8 cellular contexts compared by ENCODE assay signal in the genomic region with DNA sequence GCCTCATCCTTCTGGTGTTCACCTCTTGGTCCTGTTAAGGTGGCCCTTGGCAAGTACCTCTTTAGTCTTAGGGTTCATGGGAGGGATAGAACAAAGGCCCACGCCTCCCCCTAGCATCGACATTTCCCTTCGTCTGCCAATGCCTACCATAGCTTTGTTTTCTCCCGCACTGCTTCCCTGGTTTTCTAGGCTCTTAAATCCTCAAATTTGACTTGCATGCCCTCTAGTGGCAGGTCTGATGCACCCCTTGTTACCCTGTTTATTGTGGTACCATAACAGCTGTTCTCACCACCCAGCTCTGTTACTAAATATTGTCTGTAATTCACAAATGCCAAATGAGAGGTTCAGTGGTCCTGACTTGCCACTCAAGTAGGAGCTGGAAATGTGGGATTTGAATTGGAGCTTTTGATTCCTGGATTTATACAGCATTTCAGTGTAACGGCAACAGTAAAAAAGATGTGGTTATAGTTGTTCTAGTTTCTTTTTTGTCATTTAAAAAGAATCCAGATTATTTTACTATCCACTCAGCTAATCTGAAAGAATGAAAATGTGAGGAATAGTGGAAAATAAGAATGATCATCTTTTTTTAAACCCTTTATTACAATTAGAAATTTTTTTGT.
DNase-seq lines count a peak whose midpoint lies in the region; ATAC-seq and TF ChIP-seq lines count a peak whose summit lies in the region.

No MANE protein-coding gene starts in this region.

- no peak for ATAC-seq in HG03108 (IDR thresholded peaks at IDR 0.05; ENCODE audit: unreplicated experiment)

- H3K4me3 ChIP-seq in HFF-Myc (replicated peaks; ENCODE audit: low read depth, low read length), result no peak overlapping the region
- no peak overlapping the region for H3K4me3 ChIP-seq in choroid plexus epithelial cell (ENCODE audit: low read depth, low read length)

- DNase-seq in D341Med (ENCODE audit: low spot score), result peak; percentile 63
- DNase-seq in HFF-Myc (ENCODE audit: extremely low read depth, low read depth), result no peak
- peak; percentile 89 for DNase-seq in NCI-H2227 (lab: John Stamatoyannopoulos, UW; ENCODE audit: unreplicated experiment)
- peak; percentile 81 for DNase-seq in choroid plexus epithelial cell (ENCODE audit: low read depth)
- peak; percentile 82 for DNase-seq in left kidney (ENCODE audit: low read depth, low spot score)
- DNase-seq in stimulated activated CD8-positive, alpha-beta memory T cell treated with anti-CD3 and anti-CD28 coated beads, Interleukin-12 subunit alpha, Interleukin-12 subunit beta, amount 100 ng/mL, for 1 hour (ENCODE audit: low read depth), result peak; percentile 15

- H3K27ac ChIP-seq in VCaP, result no peak overlapping the region

- TF ChIP-seq CTCF in HFF-Myc (IDR thresholded peaks at IDR 0.05; ENCODE audit: low read depth, low read length, missing control alignments) (peak; percentile 67), VCaP (conservative IDR thresholded peaks at IDR 0.05) (peak; percentile 79), choroid plexus epithelial cell (conservative IDR thresholded peaks at IDR 0.05; ENCODE audit: low read depth, low read length) (peak; percentile 79)
